In genomic region chr15:50107157-50107556, GRCh38 we compare ENCODE assay signal across 1 cellular context.
TF ChIP-seq lines count a peak whose summit lies in the region.

No MANE protein-coding gene starts in this region.

TF ChIP-seq in WTC11, 78 proteins besides CTCF, POLR2A, EP300 and RAD21 (continued from another document):
- TF ChIP-seq, protein P1, sequence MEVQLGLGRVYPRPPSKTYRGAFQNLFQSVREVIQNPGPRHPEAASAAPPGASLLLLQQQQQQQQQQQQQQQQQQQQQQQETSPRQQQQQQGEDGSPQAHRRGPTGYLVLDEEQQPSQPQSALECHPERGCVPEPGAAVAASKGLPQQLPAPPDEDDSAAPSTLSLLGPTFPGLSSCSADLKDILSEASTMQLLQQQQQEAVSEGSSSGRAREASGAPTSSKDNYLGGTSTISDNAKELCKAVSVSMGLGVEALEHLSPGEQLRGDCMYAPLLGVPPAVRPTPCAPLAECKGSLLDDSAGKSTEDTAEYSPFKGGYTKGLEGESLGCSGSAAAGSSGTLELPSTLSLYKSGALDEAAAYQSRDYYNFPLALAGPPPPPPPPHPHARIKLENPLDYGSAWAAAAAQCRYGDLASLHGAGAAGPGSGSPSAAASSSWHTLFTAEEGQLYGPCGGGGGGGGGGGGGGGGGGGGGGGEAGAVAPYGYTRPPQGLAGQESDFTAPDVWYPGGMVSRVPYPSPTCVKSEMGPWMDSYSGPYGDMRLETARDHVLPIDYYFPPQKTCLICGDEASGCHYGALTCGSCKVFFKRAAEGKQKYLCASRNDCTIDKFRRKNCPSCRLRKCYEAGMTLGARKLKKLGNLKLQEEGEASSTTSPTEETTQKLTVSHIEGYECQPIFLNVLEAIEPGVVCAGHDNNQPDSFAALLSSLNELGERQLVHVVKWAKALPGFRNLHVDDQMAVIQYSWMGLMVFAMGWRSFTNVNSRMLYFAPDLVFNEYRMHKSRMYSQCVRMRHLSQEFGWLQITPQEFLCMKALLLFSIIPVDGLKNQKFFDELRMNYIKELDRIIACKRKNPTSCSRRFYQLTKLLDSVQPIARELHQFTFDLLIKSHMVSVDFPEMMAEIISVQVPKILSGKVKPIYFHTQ (CRISPR knock-in tag; IDR thresholded peaks at IDR 0.05) = no peak
- TF ChIP-seq, protein P2, sequence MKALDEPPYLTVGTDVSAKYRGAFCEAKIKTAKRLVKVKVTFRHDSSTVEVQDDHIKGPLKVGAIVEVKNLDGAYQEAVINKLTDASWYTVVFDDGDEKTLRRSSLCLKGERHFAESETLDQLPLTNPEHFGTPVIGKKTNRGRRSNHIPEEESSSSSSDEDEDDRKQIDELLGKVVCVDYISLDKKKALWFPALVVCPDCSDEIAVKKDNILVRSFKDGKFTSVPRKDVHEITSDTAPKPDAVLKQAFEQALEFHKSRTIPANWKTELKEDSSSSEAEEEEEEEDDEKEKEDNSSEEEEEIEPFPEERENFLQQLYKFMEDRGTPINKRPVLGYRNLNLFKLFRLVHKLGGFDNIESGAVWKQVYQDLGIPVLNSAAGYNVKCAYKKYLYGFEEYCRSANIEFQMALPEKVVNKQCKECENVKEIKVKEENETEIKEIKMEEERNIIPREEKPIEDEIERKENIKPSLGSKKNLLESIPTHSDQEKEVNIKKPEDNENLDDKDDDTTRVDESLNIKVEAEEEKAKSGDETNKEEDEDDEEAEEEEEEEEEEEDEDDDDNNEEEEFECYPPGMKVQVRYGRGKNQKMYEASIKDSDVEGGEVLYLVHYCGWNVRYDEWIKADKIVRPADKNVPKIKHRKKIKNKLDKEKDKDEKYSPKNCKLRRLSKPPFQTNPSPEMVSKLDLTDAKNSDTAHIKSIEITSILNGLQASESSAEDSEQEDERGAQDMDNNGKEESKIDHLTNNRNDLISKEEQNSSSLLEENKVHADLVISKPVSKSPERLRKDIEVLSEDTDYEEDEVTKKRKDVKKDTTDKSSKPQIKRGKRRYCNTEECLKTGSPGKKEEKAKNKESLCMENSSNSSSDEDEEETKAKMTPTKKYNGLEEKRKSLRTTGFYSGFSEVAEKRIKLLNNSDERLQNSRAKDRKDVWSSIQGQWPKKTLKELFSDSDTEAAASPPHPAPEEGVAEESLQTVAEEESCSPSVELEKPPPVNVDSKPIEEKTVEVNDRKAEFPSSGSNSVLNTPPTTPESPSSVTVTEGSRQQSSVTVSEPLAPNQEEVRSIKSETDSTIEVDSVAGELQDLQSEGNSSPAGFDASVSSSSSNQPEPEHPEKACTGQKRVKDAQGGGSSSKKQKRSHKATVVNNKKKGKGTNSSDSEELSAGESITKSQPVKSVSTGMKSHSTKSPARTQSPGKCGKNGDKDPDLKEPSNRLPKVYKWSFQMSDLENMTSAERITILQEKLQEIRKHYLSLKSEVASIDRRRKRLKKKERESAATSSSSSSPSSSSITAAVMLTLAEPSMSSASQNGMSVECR (CRISPR knock-in tag; IDR thresholded peaks at IDR 0.05; ENCODE audit: borderline replicate concordance) = no peak
- TF ChIP-seq, protein P3, sequence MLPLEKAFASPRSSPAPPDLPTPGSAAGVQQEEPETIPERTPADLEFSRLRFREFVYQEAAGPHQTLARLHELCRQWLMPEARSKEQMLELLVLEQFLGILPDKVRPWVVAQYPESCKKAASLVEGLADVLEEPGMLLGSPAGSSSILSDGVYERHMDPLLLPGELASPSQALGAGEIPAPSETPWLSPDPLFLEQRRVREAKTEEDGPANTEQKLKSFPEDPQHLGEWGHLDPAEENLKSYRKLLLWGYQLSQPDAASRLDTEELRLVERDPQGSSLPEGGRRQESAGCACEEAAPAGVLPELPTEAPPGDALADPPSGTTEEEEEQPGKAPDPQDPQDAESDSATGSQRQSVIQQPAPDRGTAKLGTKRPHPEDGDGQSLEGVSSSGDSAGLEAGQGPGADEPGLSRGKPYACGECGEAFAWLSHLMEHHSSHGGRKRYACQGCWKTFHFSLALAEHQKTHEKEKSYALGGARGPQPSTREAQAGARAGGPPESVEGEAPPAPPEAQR (CRISPR knock-in tag; IDR thresholded peaks at IDR 0.05) = no peak
- TF ChIP-seq, protein P4, sequence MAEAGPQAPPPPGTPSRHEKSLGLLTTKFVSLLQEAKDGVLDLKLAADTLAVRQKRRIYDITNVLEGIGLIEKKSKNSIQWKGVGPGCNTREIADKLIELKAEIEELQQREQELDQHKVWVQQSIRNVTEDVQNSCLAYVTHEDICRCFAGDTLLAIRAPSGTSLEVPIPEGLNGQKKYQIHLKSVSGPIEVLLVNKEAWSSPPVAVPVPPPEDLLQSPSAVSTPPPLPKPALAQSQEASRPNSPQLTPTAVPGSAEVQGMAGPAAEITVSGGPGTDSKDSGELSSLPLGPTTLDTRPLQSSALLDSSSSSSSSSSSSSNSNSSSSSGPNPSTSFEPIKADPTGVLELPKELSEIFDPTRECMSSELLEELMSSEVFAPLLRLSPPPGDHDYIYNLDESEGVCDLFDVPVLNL (CRISPR knock-in tag; IDR thresholded peaks at IDR 0.05; ENCODE audit: borderline replicate concordance, low read depth) = no peak
- TF ChIP-seq, protein P5, sequence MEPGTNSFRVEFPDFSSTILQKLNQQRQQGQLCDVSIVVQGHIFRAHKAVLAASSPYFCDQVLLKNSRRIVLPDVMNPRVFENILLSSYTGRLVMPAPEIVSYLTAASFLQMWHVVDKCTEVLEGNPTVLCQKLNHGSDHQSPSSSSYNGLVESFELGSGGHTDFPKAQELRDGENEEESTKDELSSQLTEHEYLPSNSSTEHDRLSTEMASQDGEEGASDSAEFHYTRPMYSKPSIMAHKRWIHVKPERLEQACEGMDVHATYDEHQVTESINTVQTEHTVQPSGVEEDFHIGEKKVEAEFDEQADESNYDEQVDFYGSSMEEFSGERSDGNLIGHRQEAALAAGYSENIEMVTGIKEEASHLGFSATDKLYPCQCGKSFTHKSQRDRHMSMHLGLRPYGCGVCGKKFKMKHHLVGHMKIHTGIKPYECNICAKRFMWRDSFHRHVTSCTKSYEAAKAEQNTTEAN (CRISPR knock-in tag; IDR thresholded peaks at IDR 0.05) = no peak
